ENCODE assay signal across 9 cellular contexts in the genomic region with DNA sequence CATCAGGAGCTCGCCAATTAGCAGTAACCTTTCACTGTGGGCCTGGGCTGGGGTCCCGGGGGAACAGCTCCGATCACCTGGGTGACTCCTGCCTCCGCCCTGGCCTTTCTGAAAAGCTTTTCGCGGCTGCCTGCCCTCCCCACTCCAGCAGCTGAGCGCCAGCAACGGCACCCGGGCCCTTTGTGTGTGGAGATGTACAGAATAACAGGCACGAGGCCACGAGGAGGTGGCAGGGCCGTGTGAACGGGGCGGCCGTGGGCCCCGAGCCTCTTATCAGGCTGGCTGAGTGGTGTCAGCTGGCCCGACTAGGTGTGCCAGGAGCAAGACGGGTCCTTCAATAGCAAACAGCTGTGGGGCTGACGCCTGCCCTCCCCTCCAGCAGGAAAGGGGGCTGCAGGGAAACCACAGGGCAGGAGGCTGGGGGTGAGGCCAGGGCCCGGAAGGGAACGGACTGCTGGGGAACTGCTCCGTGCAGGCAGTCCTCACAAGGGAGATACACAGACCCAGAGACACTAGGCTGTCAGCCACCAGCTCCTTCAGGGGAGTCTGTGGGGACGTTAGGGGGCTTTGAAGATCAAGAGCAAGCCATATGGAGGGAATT. TPM values are rescaled to one million over a fixed set of nuclear protein-coding genes. Genes with fewer than 3 reads are reported as not detected.
A peak's percentile ranks its signal among the peaks of the same experiment; 100 is the strongest.
DNase-seq lines count a peak whose midpoint lies in the region; ATAC-seq and TF ChIP-seq lines count a peak whose summit lies in the region.
"Had no signal": no experiment of that assay in that cellular context is flagged by ENCODE, and none has a peak within 500 bp of the region (broad histone marks: within the 10 kb centered on the region; RNA-seq: fewer than 3 reads in every experiment).

No MANE protein-coding gene starts in this region.

- TF ChIP-seq CTCF in right atrium auricular region (IDR thresholded peaks at IDR 0.05) (no peak), upper lobe of right lung (IDR thresholded peaks at IDR 0.05) (no peak), MCF 10A (IDR thresholded peaks at IDR 0.05; ENCODE audit: unreplicated experiment) (no peak)

- DNase-seq in stimulated activated CD4-positive, alpha-beta T cell treated with anti-CD3 and anti-CD28 coated beads, Interleukin-4, amount 100 ng/mL, for 1 hour, result peak; percentile 44
- no peak for DNase-seq in stimulated activated CD4-positive, alpha-beta T cell treated with anti-CD3 and anti-CD28 coated beads, Interleukin-4, amount 100 ng/mL, for 24 hours
- DNase-seq in T-helper 17 cell, result no peak
- DNase-seq in right atrium auricular region (ENCODE audit: low spot score), result no peak
- no peak for DNase-seq in upper lobe of right lung
- no peak for DNase-seq in MCF 10A (ENCODE audit: unreplicated experiment)
- DNase-seq: kidney glomerular epithelial cell had no signal

- no peaks in the 10 kb centered on the region for H3K36me3 ChIP-seq in right atrium auricular region
- no peaks in the 10 kb centered on the region for H3K36me3 ChIP-seq in upper lobe of right lung

- H3K4me1 Mint-ChIP-seq in T-helper 17 cell, result peaks cover 60% of the 10 kb centered on the region
- peaks cover 5% of the 10 kb centered on the region for H3K4me1 Mint-ChIP-seq in MCF 10A (ENCODE audit: insufficient read depth, unreplicated experiment)

- H3K4me3 ChIP-seq in right atrium auricular region (no peak overlapping the region), upper lobe of right lung (no peak overlapping the region)

- H3K27ac Mint-ChIP-seq in T-helper 17 cell (peak overlapping the region; percentile 88), MCF 10A (ENCODE audit: low read depth, unreplicated experiment) (no peak overlapping the region)

- CTCF ChIA-PET in MCF 10A (lab: Yijun Ruan, JAX), result interaction anchor here (0.5 to 1.0 kb wide), 5 partner anchors 10 to 124 kb away, joined by 3 to 4 read pairs (median 3); no protein-coding TSS in a partner anchor

- H3K27me3 ChIP-seq in right atrium auricular region (no peaks in the 10 kb centered on the region), upper lobe of right lung (no peaks in the 10 kb centered on the region)

- no TSS peak for BruUV-seq in MCF 10A (replicated peaks; lab: Mats Ljungman, UMichigan)

- H3K27ac ChIP-seq in right atrium auricular region (peak overlapping the region; percentile 65 to 79), upper lobe of right lung (no peak overlapping the region)

- ATAC-seq in T-helper 17 cell, result no peak
- peak; percentile 47 for ATAC-seq in upper lobe of right lung
- ATAC-seq in GM21423 (IDR thresholded peaks at IDR 0.05; ENCODE audit: unreplicated experiment), result no peak
- no peak for ATAC-seq in HG03439 (IDR thresholded peaks at IDR 0.05; ENCODE audit: unreplicated experiment)

- H3K4me1 ChIP-seq in right atrium auricular region (peaks cover 0 to 51% of the 10 kb centered on the region in 2 donors), upper lobe of right lung (no peaks in the 10 kb centered on the region)

- H3K4me3 Mint-ChIP-seq in T-helper 17 cell, result peak overlapping the region; percentile 74
- H3K4me3 Mint-ChIP-seq in MCF 10A (ENCODE audit: unreplicated experiment), result no peak overlapping the region

- H3K36me3 Mint-ChIP-seq in T-helper 17 cell (ENCODE audit: low read depth) (peaks cover 8% of the 10 kb centered on the region), MCF 10A (ENCODE audit: insufficient read depth, unreplicated experiment) (no peaks in the 10 kb centered on the region)

- POLR2A ChIA-PET in MCF 10A (lab: Yijun Ruan, JAX), result interaction anchor here (1.3 kb wide), 1 partner anchor 124 kb away, joined by 4 read pairs; no protein-coding TSS in a partner anchor

- H3K9me3 Mint-ChIP-seq in MCF 10A (ENCODE audit: unreplicated experiment), result no peaks in the 10 kb centered on the region

- no peaks in the 10 kb centered on the region for H3K9me3 ChIP-seq in T-helper 17 cell (ENCODE audit: control insufficient read depth, low read length, poor library complexity, severe bottlenecking)
- no peaks in the 10 kb centered on the region for H3K9me3 ChIP-seq in right atrium auricular region
- H3K9me3 ChIP-seq in upper lobe of right lung, result no peaks in the 10 kb centered on the region

- H3K27me3 Mint-ChIP-seq in T-helper 17 cell (no peaks in the 10 kb centered on the region), MCF 10A (ENCODE audit: insufficient read depth, unreplicated experiment) (no peaks in the 10 kb centered on the region)

- intact Hi-C loops in upper lobe of right lung (cut with DNase I), result no loop called here
- intact Hi-C loops in MCF 10A (cut with micrococcal nuclease), result no loop called here

RNA-seq across cellular contexts. Expression of a gene that starts 56.7 kb away (rescaled TPM):
- total RNA-seq in T-helper 17 cell, result 10 to 100 TPM; 60.9 to 62.9 TPM
- total RNA-seq in right atrium auricular region, result 10 to 100 TPM in 1 of 2 donors, 1 to 10 TPM in 1; 7.6 to 10.4 TPM
- total RNA-seq in upper lobe of right lung, result 19.7 TPM
- 3.3 and 4.6 TPM in 2 replicates for total RNA-seq in MCF 10A (2022)
